8 cellular contexts compared by ENCODE assay signal in genomic region chr2:73112026-73112912, GRCh38. TPM values are rescaled to one million over a fixed set of nuclear protein-coding genes. Genes with fewer than 3 reads are reported as not detected.
DNase-seq lines count a peak whose midpoint lies in the region; ATAC-seq and TF ChIP-seq lines count a peak whose summit lies in the region.

No MANE protein-coding gene starts in this region.

- peak; percentile 42 for TF ChIP-seq POLR2A in transverse colon (IDR thresholded peaks at IDR 0.05)

- H3K36me3 ChIP-seq in mucosa of descending colon (ENCODE audit: low read depth) (no peaks in the 10 kb centered on the region), transverse colon (no peaks in the 10 kb centered on the region)

- DNase-seq in AG09309 (ENCODE audit: low read depth) (no peak), endothelial cell (ENCODE audit: low spot score) (peak; percentile 51), mucosa of descending colon (peak in 2 of 3 donors; percentile 31 to 64), transverse colon (peak; percentile 29), GOT3 (lab: John Stamatoyannopoulos, UW) (no peak)

- TF ChIP-seq EP300 in transverse colon (IDR thresholded peaks at IDR 0.05; ENCODE audit: low read depth), result no peak

- intact Hi-C loops in mucosa of descending colon (cut with DNase I, micrococcal nuclease) (no loop called here), transverse colon (cut with DNase I; ENCODE audit: low total_unique reads) (no loop called here)

- in situ Hi-C loops in transverse colon (cut with MboI; ENCODE audit: low pct_ligation_motif_present in 1 of 4, low pct_unique_long_range_greater_than_20kb in 1 of 4, low sequenced_read_pairs in 3 of 4), result no loop called here

- H3K36me3 Mint-ChIP-seq in endothelial cell (ENCODE audit: low read depth, unreplicated experiment), result peaks cover 7% of the 10 kb centered on the region

- peak overlapping the region; percentile 92 for H3K4me3 Mint-ChIP-seq in endothelial cell (ENCODE audit: unreplicated experiment)

- WGBS in transverse colon (ENCODE audit: low coverage in 1 of 2), 2 donors, result 1% methylated on average over 44 of the region's 88 CpGs; no CpG with 5 or more reads in 1 of the 2 donors

- H3K27ac ChIP-seq in VCaP, result peak overlapping the region; percentile 85
- H3K27ac ChIP-seq in transverse colon, result peak overlapping the region; percentile 81 to 93 (median 91)

- H3K4me1 Mint-ChIP-seq in endothelial cell (ENCODE audit: unreplicated experiment), result peaks cover 25% of the 10 kb centered on the region

- ATAC-seq in GM19023 (IDR thresholded peaks at IDR 0.05; ENCODE audit: unreplicated experiment) (peak; percentile 31), HG03432 (IDR thresholded peaks at IDR 0.05; ENCODE audit: unreplicated experiment) (peak; percentile 27), mucosa of descending colon (peak; percentile 58)

- no peaks in the 10 kb centered on the region for H3K9me3 Mint-ChIP-seq in endothelial cell (ENCODE audit: unreplicated experiment)

- H3K4me3 ChIP-seq in AG09309 (ENCODE audit: control insufficient read depth, low read depth, low read length) (peak overlapping the region; percentile 89), mucosa of descending colon (peak overlapping the region; percentile 44), transverse colon (peak overlapping the region; percentile 61 to 97 (median 72))

- H3K4me1 ChIP-seq in mucosa of descending colon (ENCODE audit: low read depth) (peaks cover 17% of the 10 kb centered on the region), transverse colon (peaks cover 11 to 30% (median 24%) of the 10 kb centered on the region in 4 donors)

- H3K9me3 ChIP-seq in mucosa of descending colon (no peaks in the 10 kb centered on the region), transverse colon (no peaks in the 10 kb centered on the region)

- H3K27me3 ChIP-seq in transverse colon, result no peaks in the 10 kb centered on the region

- peak overlapping the region; percentile 84 for H3K27ac Mint-ChIP-seq in endothelial cell (ENCODE audit: unreplicated experiment)

- H3K27me3 Mint-ChIP-seq in endothelial cell (ENCODE audit: unreplicated experiment), result peaks cover 11% of the 10 kb centered on the region

- TF ChIP-seq CTCF in AG09309 (IDR thresholded peaks at IDR 0.05; ENCODE audit: control insufficient read depth, insufficient read depth, low read depth, low read length, missing control alignments) (no peak), VCaP (conservative IDR thresholded peaks at IDR 0.05) (no peak), endothelial cell (IDR thresholded peaks at IDR 0.05; ENCODE audit: unreplicated experiment) (no peak), mucosa of descending colon (IDR thresholded peaks at IDR 0.05) (no peak), transverse colon (IDR thresholded peaks at IDR 0.05) (peak in 1 of 5 experiments; percentile 2)

RNA-seq across cellular contexts. Expression of gene RAB11FIP5, which starts 0.5 kb away (rescaled TPM):
- total RNA-seq in endothelial cell (ENCODE audit: unreplicated experiment) (27.8 TPM), mucosa of descending colon (10 to 100 TPM; 17.8 to 27.9 (median 18.3) TPM), transverse colon (10 to 100 TPM; 22.7 to 31.0 (median 26.9) TPM)

RNA-seq across cellular contexts. Expression of gene SFXN5, which starts 40.8 kb away (rescaled TPM):
- 29.8 TPM for total RNA-seq in endothelial cell (ENCODE audit: unreplicated experiment)
- 10 to 100 TPM; 22.2 to 30.9 (median 27.5) TPM for total RNA-seq in mucosa of descending colon
- 10 to 100 TPM; 12.3 to 98.4 (median 42.7) TPM for total RNA-seq in transverse colon

Comparison
In these comparisons a context has a peak if more than half of its experiments do, and no peak if none do; other contexts are left out.
1. DNase-seq: peak in endothelial cell (single experiment), mucosa of descending colon (2 of 3) and transverse colon (single experiment); none in AG09309 (single experiment) and GOT3 (single experiment).
2. Peak in every context shown above with its lines, with median percentiles within 50 percentile points of each other: H3K4me3 ChIP-seq and ATAC-seq.